Comparison of ENCODE assay signal across 15 cellular contexts in the genomic region with DNA sequence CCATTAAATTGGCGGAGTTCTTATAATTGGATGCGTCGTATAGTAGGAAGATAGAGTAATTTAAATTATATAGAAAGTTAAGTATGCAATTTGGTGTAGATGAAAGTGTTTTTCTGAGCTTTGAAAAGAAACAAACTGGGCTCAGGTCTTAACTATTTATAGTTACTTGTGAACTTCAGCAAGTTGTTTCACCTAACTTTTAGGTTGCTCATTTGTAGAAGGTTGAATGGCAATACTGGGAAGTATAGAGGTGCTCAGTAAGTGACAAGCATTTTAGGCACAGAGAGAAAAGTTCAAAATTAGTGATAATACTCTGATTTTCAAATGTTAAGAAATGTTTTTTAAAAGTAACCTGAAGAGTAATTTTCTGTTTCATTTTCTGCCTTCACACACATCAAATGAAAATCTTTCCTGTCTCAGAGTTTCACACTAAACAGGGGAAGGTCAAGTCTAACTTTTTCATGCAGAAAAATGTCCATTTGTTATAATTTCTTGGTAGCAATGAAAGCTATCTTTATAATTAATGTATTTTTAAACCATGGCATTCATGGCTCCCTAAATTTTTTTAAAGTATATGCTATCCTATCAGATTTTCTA.
A peak's percentile ranks its signal among the peaks of the same experiment; 100 is the strongest.
DNase-seq lines count a peak whose midpoint lies in the region; ATAC-seq and TF ChIP-seq lines count a peak whose summit lies in the region.
"Had no signal": no experiment of that assay in that cellular context is flagged by ENCODE, and none has a peak within 500 bp of the region (broad histone marks: within the 10 kb centered on the region; RNA-seq: fewer than 3 reads in every experiment).

No MANE protein-coding gene starts in this region.

- peaks cover 11% of the 10 kb centered on the region for H3K4me1 Mint-ChIP-seq in activated naive CD8-positive, alpha-beta T cell treated with anti-CD3 and anti-CD28 coated beads, Interleukin-2, amount 10 ng/mL, durations not matched to agents 7 days and 5 days
- H3K4me1 Mint-ChIP-seq in activated naive CD8-positive, alpha-beta T cell treated with anti-CD3 and anti-CD28 coated beads, Interleukin-2, amount 50 U/mL, for 24 hours, result peaks cover 12% of the 10 kb centered on the region

- no peaks in the 10 kb centered on the region for H3K9me3 ChIP-seq in hepatocyte (ENCODE audit: low read depth)
- H3K9me3 ChIP-seq: esophagus squamous epithelium had no signal

- no peak overlapping the region for H3K4me3 ChIP-seq in hepatocyte
- H3K4me3 ChIP-seq: cardiac muscle cell, esophagus squamous epithelium had no signal

- no peak overlapping the region for H3K4me2 ChIP-seq in hepatocyte

- peak overlapping the region; percentile 55 for H3K4me3 Mint-ChIP-seq in activated naive CD8-positive, alpha-beta T cell treated with anti-CD3 and anti-CD28 coated beads, Interleukin-2, amount 10 ng/mL, durations not matched to agents 7 days and 5 days
- no peak overlapping the region for H3K4me3 Mint-ChIP-seq in activated naive CD8-positive, alpha-beta T cell treated with anti-CD3 and anti-CD28 coated beads, Interleukin-2, amount 50 U/mL, for 24 hours
- H3K4me3 Mint-ChIP-seq: nephron, T-cell had no signal

- H2AFZ ChIP-seq in hepatocyte, result no peak overlapping the region

- no peaks in the 10 kb centered on the region for H3K36me3 ChIP-seq in hepatocyte (replicated peaks; ENCODE audit: insufficient read depth, low read depth)

- POLR2A ChIA-PET in activated naive CD8-positive, alpha-beta T cell treated with anti-CD3 and anti-CD28 coated beads, Interleukin-2, amount 10 ng/mL, durations not matched to agents 7 days and 5 days (lab: Charles Lee), result no interaction called here
- POLR2A ChIA-PET in HEK293T (lab: Yijun Ruan, JAX), result no interaction called here

- over 99% methylated on average over 3 of the region's 3 CpGs for WGBS in hepatocyte (ENCODE audit: low lambda C conversion rate, missing lambda C conversion rate)

- H3K9me3 Mint-ChIP-seq in activated naive CD8-positive, alpha-beta T cell treated with anti-CD3 and anti-CD28 coated beads, Interleukin-2, amount 10 ng/mL, durations not matched to agents 7 days and 5 days, result no peaks in the 10 kb centered on the region
- H3K9me3 Mint-ChIP-seq in activated naive CD8-positive, alpha-beta T cell treated with anti-CD3 and anti-CD28 coated beads, Interleukin-2, amount 50 U/mL, for 24 hours, result no peaks in the 10 kb centered on the region
- H3K9me3 Mint-ChIP-seq: nephron, T-cell had no signal

- no peaks in the 10 kb centered on the region for H3K4me1 ChIP-seq in hepatocyte (ENCODE audit: insufficient read depth)
- H3K4me1 ChIP-seq: esophagus squamous epithelium had no signal

- H3K27me3 Mint-ChIP-seq in activated naive CD8-positive, alpha-beta T cell treated with anti-CD3 and anti-CD28 coated beads, Interleukin-2, amount 10 ng/mL, durations not matched to agents 7 days and 5 days, result no peaks in the 10 kb centered on the region
- H3K27me3 Mint-ChIP-seq in activated naive CD8-positive, alpha-beta T cell treated with anti-CD3 and anti-CD28 coated beads, Interleukin-2, amount 50 U/mL, for 24 hours, result no peaks in the 10 kb centered on the region
- H3K27me3 Mint-ChIP-seq: T-cell had no signal

- no peaks in the 10 kb centered on the region for H3K27me3 ChIP-seq in hepatocyte
- H3K27me3 ChIP-seq: cardiac muscle cell, esophagus squamous epithelium had no signal

- H3K27ac Mint-ChIP-seq in activated naive CD8-positive, alpha-beta T cell treated with anti-CD3 and anti-CD28 coated beads, Interleukin-2, amount 10 ng/mL, durations not matched to agents 7 days and 5 days, result no peak overlapping the region
- no peak overlapping the region for H3K27ac Mint-ChIP-seq in activated naive CD8-positive, alpha-beta T cell treated with anti-CD3 and anti-CD28 coated beads, Interleukin-2, amount 50 U/mL, for 24 hours
- H3K27ac Mint-ChIP-seq: nephron had no signal

- no peak overlapping the region for H3K27ac ChIP-seq in hepatocyte
- H3K27ac ChIP-seq: cardiac muscle cell, esophagus squamous epithelium, HL-60 had no signal

- no peaks in the 10 kb centered on the region for H3K79me2 ChIP-seq in hepatocyte

- TF ChIP-seq CTCF in hepatocyte (IDR thresholded peaks at IDR 0.05; ENCODE audit: poor library complexity), result no peak

- CTCF ChIA-PET in HEK293T (lab: Yijun Ruan, JAX), result no interaction called here

- H3K36me3 Mint-ChIP-seq in activated naive CD8-positive, alpha-beta T cell treated with anti-CD3 and anti-CD28 coated beads, Interleukin-2, amount 10 ng/mL, durations not matched to agents 7 days and 5 days, result peaks cover 22% of the 10 kb centered on the region
- peaks cover 22% of the 10 kb centered on the region for H3K36me3 Mint-ChIP-seq in activated naive CD8-positive, alpha-beta T cell treated with anti-CD3 and anti-CD28 coated beads, Interleukin-2, amount 50 U/mL, for 24 hours (ENCODE audit: low read depth)

- no peak for ATAC-seq in activated naive CD8-positive, alpha-beta T cell treated with anti-CD3 and anti-CD28 coated beads, Interleukin-2, amount 10 ng/mL, durations not matched to agents 7 days and 5 days (ENCODE audit: low read depth)
- no peak for ATAC-seq in activated naive CD8-positive, alpha-beta T cell treated with anti-CD3 and anti-CD28 coated beads, Interleukin-2, amount 50 U/mL, for 24 hours
- peak; percentile 85 for ATAC-seq in GM21723 (IDR thresholded peaks at IDR 0.05; ENCODE audit: unreplicated experiment)
- ATAC-seq in HG03159 (IDR thresholded peaks at IDR 0.05; ENCODE audit: unreplicated experiment), result peak; percentile 68
- ATAC-seq: T-cell had no signal

- no peaks in the 10 kb centered on the region for H4K20me1 ChIP-seq in hepatocyte (ENCODE audit: insufficient read depth, poor library complexity, severe bottlenecking)

- H3K9me2 ChIP-seq in hepatocyte (replicated peaks; ENCODE audit: insufficient read depth), result no peaks in the 10 kb centered on the region

- no peak for DNase-seq in activated naive CD8-positive, alpha-beta T cell treated with anti-CD3 and anti-CD28 coated beads, Interleukin-2, amount 10 ng/mL, durations not matched to agents 7 days and 5 days
- DNase-seq in activated naive CD8-positive, alpha-beta T cell treated with anti-CD3 and anti-CD28 coated beads, Interleukin-2, amount 50 U/mL, for 24 hours, result no peak
- DNase-seq in inferior parietal cortex (ENCODE audit: extremely low spot score), result no peak
- DNase-seq in hepatocyte (ENCODE audit: low spot score), result no peak
- no peak for DNase-seq in HT-29 (ENCODE audit: low spot score)
- DNase-seq in HEK293T (ENCODE audit: extremely low spot score), result no peak
- DNase-seq: esophagus squamous epithelium, islet precursor cell, NCI-H1092 treated with DMSO at 0.1 percent for 48 hours, T-cell had no signal

TF ChIP-seq in HEK293T, 16 proteins besides CTCF, POLR2A, EP300 and RAD21:
- TF ChIP-seq SP1 (IDR thresholded peaks at IDR 0.05) (no peak), PKNOX1 (IDR thresholded peaks at IDR 0.05) (no peak), FOXA1 (IDR thresholded peaks at IDR 0.05) (no peak), ZNF384 (IDR thresholded peaks at IDR 0.05) (no peak)

Comparison
In these comparisons a context has a peak if more than half of its experiments do, and no peak if none do; other contexts are left out.
1. ATAC-seq: peak in GM21723 (single experiment) and HG03159 (single experiment); none in activated naive CD8-positive, alpha-beta T cell treated with anti-CD3 and anti-CD28 coated beads, Interleukin-2, amount 10 ng/mL, durations not matched to agents 7 days and 5 days (single experiment) and activated naive CD8-positive, alpha-beta T cell treated with anti-CD3 and anti-CD28 coated beads, Interleukin-2, amount 50 U/mL, for 24 hours (single experiment).